18 cellular contexts compared by ENCODE assay signal in the genomic region with DNA sequence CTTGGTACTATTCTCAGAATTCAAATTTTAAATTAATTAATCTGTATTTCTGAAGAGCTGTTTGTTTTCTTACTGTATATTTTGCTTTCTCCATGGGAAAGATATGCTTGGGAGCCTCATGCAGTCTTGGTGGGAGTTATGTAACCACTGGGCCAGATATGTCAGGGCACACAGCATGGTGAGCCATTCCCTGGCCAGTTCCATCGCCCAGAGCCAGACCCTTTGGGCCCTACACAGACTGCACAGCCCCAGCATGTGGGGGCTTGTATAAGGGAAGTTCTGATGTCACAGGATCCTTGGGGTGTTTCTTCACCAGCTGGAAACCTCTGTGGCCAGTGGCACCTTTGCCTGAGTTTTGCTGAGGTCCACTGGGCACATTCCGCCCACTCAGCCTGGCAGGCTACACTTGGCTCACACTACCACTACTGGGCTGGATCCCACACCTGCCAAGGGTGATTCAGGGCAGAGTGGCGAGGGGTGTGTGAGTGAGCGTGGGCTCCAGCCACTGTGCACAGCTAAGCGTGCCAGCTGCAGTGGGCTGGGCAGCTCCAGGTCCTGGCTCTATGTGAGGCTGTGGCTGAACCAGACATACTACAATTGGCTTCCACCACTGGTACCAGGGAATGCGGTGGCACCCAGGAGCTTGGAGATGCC.
DNase-seq lines count a peak whose midpoint lies in the region; ATAC-seq and TF ChIP-seq lines count a peak whose summit lies in the region.
"Had no signal": no experiment of that assay in that cellular context is flagged by ENCODE, and none has a peak within 500 bp of the region (broad histone marks: within the 10 kb centered on the region; RNA-seq: fewer than 3 reads in every experiment).

No MANE protein-coding gene starts in this region.

- H3K4me1 ChIP-seq in psoas muscle (no peaks in the 10 kb centered on the region), upper lobe of left lung (no peaks in the 10 kb centered on the region), colonic mucosa (no peaks in the 10 kb centered on the region)

- no peak overlapping the region for H3K9ac ChIP-seq in colonic mucosa (ENCODE audit: low read depth in 2 of 2, low read length in 2 of 2)

- H3K36me3 Mint-ChIP-seq in activated naive CD8-positive, alpha-beta T cell treated with anti-CD3 and anti-CD28 coated beads, Interleukin-2, amount 50 U/mL, for 24 hours (ENCODE audit: low read depth): no peaks in the 10 kb centered on the region
- H3K36me3 Mint-ChIP-seq in activated naive CD8-positive, alpha-beta T cell treated with anti-CD3 and anti-CD28 coated beads for 36 hours: no peaks in the 10 kb centered on the region
- no peaks in the 10 kb centered on the region for H3K36me3 Mint-ChIP-seq in mesothelial cell of epicardium
- H3K36me3 Mint-ChIP-seq: CD4-positive, CD25-positive, alpha-beta regulatory T cell had no signal

- no peak for DNase-seq in activated naive CD8-positive, alpha-beta T cell treated with anti-CD3 and anti-CD28 coated beads, Interleukin-2, amount 50 U/mL, for 24 hours
- no peak for DNase-seq in activated naive CD8-positive, alpha-beta T cell treated with anti-CD3 and anti-CD28 coated beads for 36 hours
- DNase-seq in left cardiac atrium: peak; percentile 37
- DNase-seq in psoas muscle: no peak
- peak in 1 of 2 donors; percentile 15 for DNase-seq in upper lobe of left lung
- no peak for DNase-seq in NCI-H2227 (lab: John Stamatoyannopoulos, UW; ENCODE audit: unreplicated experiment)
- no peak for DNase-seq in mesothelial cell of epicardium (ENCODE audit: low spot score in 2 of 2, unreplicated experiment in 2 of 2)
- no peak for DNase-seq in colonic mucosa
- DNase-seq: CD4-positive, CD25-positive, alpha-beta regulatory T cell; EL; HFFc6; MM.1S; NCI-H1092 treated with DMSO at 0.1 percent for 48 hours; NCI-H1694; NCI-H526 treated with DMSO at 0.1 percent for 48 hours; NK-92 treated with Interleukin-12 subunit alpha and Interleukin-12 subunit beta, amount 100 ng/mL, for 24 hours had no signal

- H3K4me3 ChIP-seq in psoas muscle (no peak overlapping the region), upper lobe of left lung (no peak overlapping the region), colonic mucosa (no peak overlapping the region)

- H3K27ac ChIP-seq in psoas muscle: no peak overlapping the region
- no peak overlapping the region for H3K27ac ChIP-seq in upper lobe of left lung
- H3K27ac ChIP-seq in colonic mucosa: no peak overlapping the region
- H3K27ac ChIP-seq: 22Rv1 had no signal

- no peak overlapping the region for H3K27ac Mint-ChIP-seq in activated naive CD8-positive, alpha-beta T cell treated with anti-CD3 and anti-CD28 coated beads, Interleukin-2, amount 50 U/mL, for 24 hours
- H3K27ac Mint-ChIP-seq in activated naive CD8-positive, alpha-beta T cell treated with anti-CD3 and anti-CD28 coated beads for 36 hours: no peak overlapping the region
- no peak overlapping the region for H3K27ac Mint-ChIP-seq in mesothelial cell of epicardium
- H3K27ac Mint-ChIP-seq: B cell; CD4-positive, CD25-positive, alpha-beta regulatory T cell; HFFc6 had no signal

- no peaks in the 10 kb centered on the region for H3K4me1 Mint-ChIP-seq in activated naive CD8-positive, alpha-beta T cell treated with anti-CD3 and anti-CD28 coated beads, Interleukin-2, amount 50 U/mL, for 24 hours
- peaks cover 4% of the 10 kb centered on the region for H3K4me1 Mint-ChIP-seq in activated naive CD8-positive, alpha-beta T cell treated with anti-CD3 and anti-CD28 coated beads for 36 hours
- H3K4me1 Mint-ChIP-seq in mesothelial cell of epicardium: no peaks in the 10 kb centered on the region
- H3K4me1 Mint-ChIP-seq: B cell; CD4-positive, CD25-positive, alpha-beta regulatory T cell had no signal

- ATAC-seq in activated naive CD8-positive, alpha-beta T cell treated with anti-CD3 and anti-CD28 coated beads, Interleukin-2, amount 50 U/mL, for 24 hours: peak; percentile 24
- ATAC-seq in left cardiac atrium: peak; percentile 95 to 98
- ATAC-seq in psoas muscle: peak in 3 of 4 donors; percentile 54 to 63 (median 54)
- peak; percentile 31 to 65 for ATAC-seq in upper lobe of left lung (ENCODE audit: low FRiP score in 2 of 2)

- TF ChIP-seq EP300 in upper lobe of left lung (IDR thresholded peaks at IDR 0.05): no peak

- no peak for TF ChIP-seq POLR2A in upper lobe of left lung (IDR thresholded peaks at IDR 0.05)

- H3K27me3 Mint-ChIP-seq in activated naive CD8-positive, alpha-beta T cell treated with anti-CD3 and anti-CD28 coated beads, Interleukin-2, amount 50 U/mL, for 24 hours: no peaks in the 10 kb centered on the region
- no peaks in the 10 kb centered on the region for H3K27me3 Mint-ChIP-seq in activated naive CD8-positive, alpha-beta T cell treated with anti-CD3 and anti-CD28 coated beads for 36 hours
- no peaks in the 10 kb centered on the region for H3K27me3 Mint-ChIP-seq in mesothelial cell of epicardium (ENCODE audit: low read depth)
- H3K27me3 Mint-ChIP-seq: B cell had no signal

- H3K27me3 ChIP-seq in psoas muscle (ENCODE audit: insufficient read depth in 3 of 3, low read length in 2 of 3) (no peaks in the 10 kb centered on the region), upper lobe of left lung (no peaks in the 10 kb centered on the region), colonic mucosa (no peaks in the 10 kb centered on the region)

- H3K36me3 ChIP-seq in psoas muscle (ENCODE audit: insufficient read depth in 1 of 2, low read depth in 1 of 2): no peaks in the 10 kb centered on the region
- H3K36me3 ChIP-seq in upper lobe of left lung: no peaks in the 10 kb centered on the region
- no peaks in the 10 kb centered on the region for H3K36me3 ChIP-seq in colonic mucosa

- intact Hi-C loops in left cardiac atrium (cut with DNase I) (no loop called here), psoas muscle (cut with DNase I) (no loop called here), colonic mucosa (cut with DNase I) (no loop called here)

- H3K4me3 Mint-ChIP-seq in activated naive CD8-positive, alpha-beta T cell treated with anti-CD3 and anti-CD28 coated beads, Interleukin-2, amount 50 U/mL, for 24 hours: no peak overlapping the region
- no peak overlapping the region for H3K4me3 Mint-ChIP-seq in activated naive CD8-positive, alpha-beta T cell treated with anti-CD3 and anti-CD28 coated beads for 36 hours
- no peak overlapping the region for H3K4me3 Mint-ChIP-seq in mesothelial cell of epicardium
- H3K4me3 Mint-ChIP-seq: B cell; CD4-positive, CD25-positive, alpha-beta regulatory T cell; HFFc6 had no signal

- 44 to 65% (median 45%) methylated on average over 6 of the region's 6 CpGs for WGBS in psoas muscle, 3 donors
- WGBS in upper lobe of left lung, 2 donors: 94 to 96% methylated on average over 5 to 6 of the region's 6 CpGs

- no peaks in the 10 kb centered on the region for H3K9me3 Mint-ChIP-seq in activated naive CD8-positive, alpha-beta T cell treated with anti-CD3 and anti-CD28 coated beads, Interleukin-2, amount 50 U/mL, for 24 hours
- H3K9me3 Mint-ChIP-seq in activated naive CD8-positive, alpha-beta T cell treated with anti-CD3 and anti-CD28 coated beads for 36 hours: no peaks in the 10 kb centered on the region
- no peaks in the 10 kb centered on the region for H3K9me3 Mint-ChIP-seq in mesothelial cell of epicardium
- H3K9me3 Mint-ChIP-seq: CD4-positive, CD25-positive, alpha-beta regulatory T cell; HFFc6 had no signal

- TF ChIP-seq CTCF in psoas muscle (IDR thresholded peaks at IDR 0.05) (no peak), upper lobe of left lung (IDR thresholded peaks at IDR 0.05) (no peak), mesothelial cell of epicardium (IDR thresholded peaks at IDR 0.05; ENCODE audit: unreplicated experiment) (no peak), colonic mucosa (IDR thresholded peaks at IDR 0.05) (no peak)

- no peaks in the 10 kb centered on the region for H3K9me3 ChIP-seq in psoas muscle
- no peaks in the 10 kb centered on the region for H3K9me3 ChIP-seq in upper lobe of left lung
- H3K9me3 ChIP-seq in colonic mucosa: no peaks in the 10 kb centered on the region

Comparison
In these comparisons a context has a peak if more than half of its experiments do, and no peak if none do; other contexts are left out.
1. ATAC-seq: peak in every context shown above with its lines; median percentile 96 in left cardiac atrium; 54 in psoas muscle; 48 in upper lobe of left lung; 24 in activated naive CD8-positive, alpha-beta T cell treated with anti-CD3 and anti-CD28 coated beads, Interleukin-2, amount 50 U/mL, for 24 hours.